Comparison of ENCODE assay signal across 8 cellular contexts in the genomic region with DNA sequence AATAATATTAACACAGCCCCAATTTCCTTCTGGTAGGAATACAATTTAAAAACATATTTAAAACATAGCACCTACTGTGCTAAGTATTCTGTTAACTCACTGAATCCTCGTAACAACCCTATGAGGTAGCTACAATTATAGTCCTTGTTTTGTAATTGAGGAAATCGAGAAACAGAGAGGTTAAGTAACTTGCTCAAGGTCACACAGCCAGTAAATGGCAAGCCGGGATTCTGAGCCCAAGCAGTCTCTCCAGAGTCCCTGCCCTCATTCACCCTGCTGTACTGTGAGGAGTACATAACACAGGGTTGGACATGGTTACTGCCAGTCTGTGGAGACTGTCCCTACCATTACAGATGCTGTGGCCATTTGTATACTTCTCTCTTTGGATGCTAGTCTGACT.
"Had no signal": no experiment of that assay in that cellular context is flagged by ENCODE, and none has a peak within 500 bp of the region (broad histone marks: within the 10 kb centered on the region; RNA-seq: fewer than 3 reads in every experiment).

No MANE protein-coding gene starts in this region.

- FAIRE-seq: HTR-8/SVneo had no signal

- H3K4me1 ChIP-seq: HAP-1 had no signal

- H3K9me3 ChIP-seq: HAP-1 had no signal

- H3K4me3 ChIP-seq: GM23338, HAP-1 had no signal

- H3K4me2 ChIP-seq: GM23338, KMS-11 had no signal

- ATAC-seq: GM23338, HCT116 had no signal

- H2AFZ ChIP-seq: GM23338 had no signal

- H3K9ac ChIP-seq: KMS-11 had no signal

- H3K27ac ChIP-seq: KMS-11 had no signal

- DNase-seq: H7, Karpas-422, KBM-7 had no signal
